Comparison of ENCODE assay signal across 27 cellular contexts in the genomic region with DNA sequence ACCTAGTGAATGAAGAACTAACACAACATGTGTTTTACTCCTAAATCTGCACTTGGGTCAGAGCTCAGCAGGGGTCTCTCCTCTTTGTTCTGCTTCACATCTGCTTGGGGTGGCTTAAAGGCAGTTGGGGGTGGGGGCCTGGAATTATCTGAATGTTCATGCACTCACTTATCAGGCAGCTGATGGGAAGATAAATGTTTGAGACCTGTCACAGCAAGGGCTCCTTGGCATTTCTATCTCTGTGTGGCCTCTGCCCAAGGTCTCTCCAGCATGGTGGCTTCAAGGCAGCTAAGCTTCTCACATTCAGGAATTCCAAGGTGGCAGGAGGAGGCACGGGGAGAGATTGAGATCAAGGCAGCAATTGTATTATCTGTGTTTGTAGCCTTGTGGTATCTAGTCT. TPM values are rescaled to one million over a fixed set of nuclear protein-coding genes. Genes with fewer than 3 reads are reported as not detected.
"Had no signal": no experiment of that assay in that cellular context is flagged by ENCODE, and none has a peak within 500 bp of the region (broad histone marks: within the 10 kb centered on the region; RNA-seq: fewer than 3 reads in every experiment).

No MANE protein-coding gene starts in this region.

- H3K4me1 ChIP-seq: colonic mucosa, parathyroid adenoma had no signal

- H2AFZ ChIP-seq: parathyroid adenoma had no signal

- H3K79me2 ChIP-seq: parathyroid adenoma had no signal

- H3K27ac ChIP-seq: colonic mucosa, dorsolateral prefrontal cortex, heart right ventricle, left ventricle myocardium inferior, parathyroid adenoma, thyroid gland had no signal

- H3K9ac ChIP-seq: parathyroid adenoma had no signal

- DNase-seq: activated B cell treated with CpG ODN at 0.5 μM for 24 hours; activated CD4-positive, alpha-beta T cell treated with anti-CD3 and anti-CD28 coated beads for 4 hours; activated CD4-positive, alpha-beta T cell treated with anti-CD3 and anti-CD28 coated beads, Interleukin-2, amount 50 U/mL, for 48 hours; activated CD8-positive, alpha-beta memory T cell treated with anti-CD3 and anti-CD28 coated beads, Interleukin-2, amount 50 U/mL, for 48 hours; activated naive CD4-positive, alpha-beta T cell; activated naive CD8-positive, alpha-beta T cell treated with anti-CD3 and anti-CD28 coated beads for 36 hours; activated T-cell treated with anti-CD3 and anti-CD28 coated beads, Interleukin-2, amount 50 U/mL, for 4 hours; colonic mucosa; dorsolateral prefrontal cortex; effector memory CD8-positive, alpha-beta T cell; heart right ventricle; immature natural killer cell; kidney glomerular epithelial cell; left ventricle myocardium inferior; nucleus accumbens; right cardiac atrium; stimulated activated CD4-positive, alpha-beta T cell treated with anti-CD3 and anti-CD28 coated beads, Interleukin-1b, Interleukin-23, amount 100 ng/mL, for 48 hours; substantia nigra; T1000; thyroid gland had no signal

- H3K27me3 ChIP-seq: colonic mucosa had no signal

- H3K27ac Mint-ChIP-seq: activated B cell treated with CpG ODN at 0.5 μM for 24 hours; activated naive CD8-positive, alpha-beta T cell treated with anti-CD3 and anti-CD28 coated beads for 36 hours; activated T-helper 2 cell treated with anti-CD3 and anti-CD28 coated beads, Interferon-gamma antibody, Interleukin-2, Interleukin-4, amounts not matched to agents 10 μg/mL and 5 μg/mL and 100 μg/mL, durations not matched to agents 14 hours and 24 hours and 36 hours; effector memory CD8-positive, alpha-beta T cell; immature natural killer cell; nephron; stimulated activated naive CD8-positive, alpha-beta T cell treated with anti-CD3 and anti-CD28 coated beads, Interleukin-15, Interleukin-2, amounts not matched to agents 100 ng/mL and 50 ng/mL, for 24 hours; T-helper 1 cell treated with Interleukin-12 subunit alpha and Interleukin-12 subunit beta and Interleukin-4 antibody, amounts not matched to agents 30 μg/mL and 1 μg/mL, for 36 hours had no signal

- FAIRE-seq: bronchial epithelial cell had no signal

- H3K9me3 ChIP-seq: colonic mucosa, left ventricle myocardium inferior, thyroid gland had no signal

- H3K4me3 ChIP-seq: colonic mucosa, dorsolateral prefrontal cortex, heart right ventricle, left ventricle myocardium inferior, thyroid gland had no signal

- H3K9me3 Mint-ChIP-seq: activated T-cell treated with anti-CD3 and anti-CD28 coated beads, Interleukin-2, amount 50 U/mL, for 4 hours; activated T-helper 2 cell treated with anti-CD3 and anti-CD28 coated beads, Interferon-gamma antibody, Interleukin-2, Interleukin-4, amounts not matched to agents 10 μg/mL and 5 μg/mL and 100 μg/mL, durations not matched to agents 14 hours and 24 hours and 36 hours; effector memory CD8-positive, alpha-beta T cell; immature natural killer cell; stimulated activated naive CD8-positive, alpha-beta T cell treated with anti-CD3 and anti-CD28 coated beads, Interleukin-15, Interleukin-2, amounts not matched to agents 100 ng/mL and 50 ng/mL, for 24 hours had no signal

- H3K36me3 ChIP-seq: colonic mucosa, heart right ventricle, left ventricle myocardium inferior, thyroid gland had no signal

- H3K36me3 Mint-ChIP-seq: activated naive CD8-positive, alpha-beta T cell treated with anti-CD3 and anti-CD28 coated beads for 36 hours; immature natural killer cell had no signal

- H3K4me3 Mint-ChIP-seq: activated B cell treated with CpG ODN at 0.5 μM for 24 hours; activated naive CD8-positive, alpha-beta T cell treated with anti-CD3 and anti-CD28 coated beads for 36 hours; activated T-cell treated with anti-CD3 and anti-CD28 coated beads, Interleukin-2, amount 50 U/mL, for 4 hours; effector memory CD8-positive, alpha-beta T cell; immature natural killer cell; nephron; stimulated activated naive CD8-positive, alpha-beta T cell treated with anti-CD3 and anti-CD28 coated beads, Interleukin-15, Interleukin-2, amounts not matched to agents 100 ng/mL and 50 ng/mL, for 24 hours; T-helper 1 cell treated with Interleukin-12 subunit alpha and Interleukin-12 subunit beta and Interleukin-4 antibody, amounts not matched to agents 30 μg/mL and 1 μg/mL, for 36 hours had no signal

- ATAC-seq: activated T-cell treated with anti-CD3 and anti-CD28 coated beads, Interleukin-2, amount 50 U/mL, for 4 hours; effector memory CD8-positive, alpha-beta T cell; heart right ventricle; right cardiac atrium had no signal

RNA-seq across cellular contexts. Expression of a gene that starts 6.4 kb away (rescaled TPM):
- total RNA-seq: activated B cell treated with CpG ODN at 0.5 μM for 24 hours; activated CD8-positive, alpha-beta memory T cell treated with anti-CD3 and anti-CD28 coated beads for 36 hours; activated naive CD8-positive, alpha-beta T cell treated with anti-CD3 and anti-CD28 coated beads for 36 hours; activated T-helper 2 cell treated with anti-CD3 and anti-CD28 coated beads, Interferon-gamma antibody, Interleukin-2, Interleukin-4, amounts not matched to agents 10 μg/mL and 5 μg/mL and 100 μg/mL, durations not matched to agents 14 hours and 24 hours and 36 hours; left ventricle myocardium inferior; right cardiac atrium had no signal
